In the genomic region with DNA sequence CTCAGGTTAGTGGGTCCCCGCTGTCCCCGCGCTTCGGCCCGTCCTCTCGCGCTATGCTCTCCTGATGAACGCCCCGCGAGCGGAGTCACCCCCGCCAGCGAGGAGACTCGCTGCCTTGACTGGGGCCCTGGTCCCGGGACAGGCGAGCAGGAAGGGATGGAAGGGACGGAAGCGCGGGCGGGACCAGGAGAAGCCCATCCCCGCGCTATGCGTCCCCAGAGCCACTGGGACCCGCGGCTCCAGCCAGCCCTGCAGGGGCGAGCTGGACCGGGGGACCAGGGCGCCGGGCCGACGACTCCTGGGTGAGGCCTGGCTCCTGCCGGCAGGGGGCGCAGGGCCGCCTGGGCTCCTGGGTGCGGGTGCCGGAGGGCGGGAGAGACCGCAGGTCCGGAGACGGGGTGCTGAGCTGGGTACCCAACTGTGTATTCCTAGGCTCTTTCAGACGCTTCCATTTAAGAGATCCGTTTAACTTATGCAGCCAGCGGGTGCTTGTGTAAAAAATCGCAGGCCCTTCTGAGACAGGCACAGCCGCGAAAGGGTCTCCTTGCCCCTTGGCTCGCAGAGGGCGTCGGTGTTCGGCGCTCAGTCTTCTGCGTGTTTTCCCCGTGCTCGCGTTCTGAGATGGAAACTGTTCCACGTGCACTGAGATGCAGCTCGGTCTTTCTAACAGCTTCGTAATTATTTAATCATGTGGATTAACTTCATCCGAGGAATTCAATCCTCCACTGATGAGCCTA, we compare ENCODE assay signal across 8 cellular contexts. TPM values are rescaled to one million over a fixed set of nuclear protein-coding genes. Genes with fewer than 3 reads are reported as not detected.
A peak's percentile ranks its signal among the peaks of the same experiment; 100 is the strongest.
DNase-seq lines count a peak whose midpoint lies in the region; ATAC-seq, FAIRE-seq and TF ChIP-seq lines count a peak whose summit lies in the region.

No MANE protein-coding gene starts in this region.

- peak; percentile 15 to 26; a peak in 2 of 5 replicates for TF ChIP-seq RAD21 in A549 (conservative IDR thresholded peaks at IDR 0.05 in 1 of 2, IDR thresholded peaks at IDR 0.05 in 1 of 2)

- peaks cover 3% of the 10 kb centered on the region; the same call in 2 of the 3 replicates for H3K9me3 ChIP-seq in A549
- H3K9me3 ChIP-seq in mononuclear cell (ENCODE audit: low read depth, low read length) = no peaks in the 10 kb centered on the region

- no peak for FAIRE-seq in A549 (lab: Jason Lieb, UNC)

- no peak for TF ChIP-seq POLR2A in A549 (IDR thresholded peaks at IDR 0.05; ENCODE audit: low read length)

- no peaks in the 10 kb centered on the region for H3K27me3 ChIP-seq in mononuclear cell (ENCODE audit: insufficient read depth, low read length)

- POLR2A ChIA-PET in A549 (lab: Yijun Ruan, JAX) = no interaction called here

- no peak for TF ChIP-seq EP300 in A549 (IDR thresholded peaks at IDR 0.05)

- H3K4me2 ChIP-seq in A549 = peak overlapping the region; percentile 82

- peak overlapping the region; percentile 72 to 87 for H3K27ac ChIP-seq in A549

- H3K4me1 ChIP-seq in A549 (peaks cover 16% of the 10 kb centered on the region; the same call in 2 of the 3 replicates), mononuclear cell (ENCODE audit: insufficient read depth, low read length) (peaks cover 38% of the 10 kb centered on the region)

- peak; percentile 90 for TF ChIP-seq CTCF in A549 (IDR thresholded peaks at IDR 0.05)
- TF ChIP-seq CTCF in epithelial cell of esophagus (IDR thresholded peaks at IDR 0.05; ENCODE audit: insufficient read depth, low read depth, low read length, missing control alignments) = peak; percentile 59

- peak; percentile 79 to 82 for DNase-seq in A549 (ENCODE audit: low read depth in 1 of 2, low spot score in 1 of 2)
- peak; percentile 62 for DNase-seq in NCI-H748 (lab: John Stamatoyannopoulos, UW; ENCODE audit: unreplicated experiment)
- peak; percentile 71 for DNase-seq in activated T-cell treated with anti-CD3 and anti-CD28 coated beads for 4 hours
- DNase-seq in epithelial cell of esophagus (ENCODE audit: low read depth) = peak; percentile 70
- peak; percentile 53 to 59 for DNase-seq in stimulated activated CD8-positive, alpha-beta memory T cell treated with anti-CD3 and anti-CD28 coated beads, Interleukin-2, amount 100 ng/mL, for 1 hour (ENCODE audit: low read depth in 2 of 2)

- CTCF ChIA-PET in A549 (lab: Yijun Ruan, JAX) = interaction anchor here (0.6 to 4.4 kb wide), 18 partner anchors 9 to 1182 kb away, joined by 3 to 73 read pairs (median 4); partner anchors contain the start of gene CDH26

- ATAC-seq in A549 (peak; percentile 98 to 99), GM18511 (IDR thresholded peaks at IDR 0.05; ENCODE audit: unreplicated experiment) (peak; percentile 96), HG03045 (IDR thresholded peaks at IDR 0.05; ENCODE audit: unreplicated experiment) (peak; percentile 92)

- WGBS in A549 (ENCODE audit: missing lambda C conversion rate) = 12% methylated on average over 31 of the region's 59 CpGs

- H3K4me3 ChIP-seq in A549 (peak overlapping the region; percentile 66), epithelial cell of esophagus (ENCODE audit: low read length) (peak overlapping the region; percentile 51), mononuclear cell (ENCODE audit: low read length) (peak overlapping the region; percentile 56)

TF ChIP-seq in A549, 52 proteins besides CTCF, POLR2A, EP300 and RAD21 (continues in another document):
- TF ChIP-seq POLR2AphosphoS2 (conservative IDR thresholded peaks at IDR 0.05; ENCODE audit: low read length) = no peak
- TF ChIP-seq, protein P1, sequence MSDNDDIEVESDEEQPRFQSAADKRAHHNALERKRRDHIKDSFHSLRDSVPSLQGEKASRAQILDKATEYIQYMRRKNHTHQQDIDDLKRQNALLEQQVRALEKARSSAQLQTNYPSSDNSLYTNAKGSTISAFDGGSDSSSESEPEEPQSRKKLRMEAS (IDR thresholded peaks at IDR 0.05) = peak; percentile 27
- no peak for TF ChIP-seq FOSL2 (IDR thresholded peaks at IDR 0.05)
- no peak for TF ChIP-seq FOSL2 (CRISPR knock-in tag; IDR thresholded peaks at IDR 0.05)
- TF ChIP-seq NFE2L2 (conservative IDR thresholded peaks at IDR 0.05; ENCODE audit: low read length) = no peak
- TF ChIP-seq JUNB (IDR thresholded peaks at IDR 0.05) = no peak
- peak; percentile 31; the same call in 1 of the 3 replicates for TF ChIP-seq SMC3 (IDR thresholded peaks at IDR 0.05)
- peak; percentile 42; the same call in 1 of the 2 replicates for TF ChIP-seq REST (IDR thresholded peaks at IDR 0.05)
- TF ChIP-seq, protein P2, sequence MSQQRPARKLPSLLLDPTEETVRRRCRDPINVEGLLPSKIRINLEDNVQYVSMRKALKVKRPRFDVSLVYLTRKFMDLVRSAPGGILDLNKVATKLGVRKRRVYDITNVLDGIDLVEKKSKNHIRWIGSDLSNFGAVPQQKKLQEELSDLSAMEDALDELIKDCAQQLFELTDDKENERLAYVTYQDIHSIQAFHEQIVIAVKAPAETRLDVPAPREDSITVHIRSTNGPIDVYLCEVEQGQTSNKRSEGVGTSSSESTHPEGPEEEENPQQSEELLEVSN (IDR thresholded peaks at IDR 0.05; ENCODE audit: borderline replicate concordance, low read depth) = peak; percentile 78
- no peak for TF ChIP-seq ESRRA (IDR thresholded peaks at IDR 0.05; ENCODE audit: borderline replicate concordance, low read length)
- no peak for TF ChIP-seq HOXA7 (CRISPR knock-in tag; IDR thresholded peaks at IDR 0.05)
- no peak for TF ChIP-seq USF2 (IDR thresholded peaks at IDR 0.05)

RNA-seq across cellular contexts. Expression of gene SYCP2, which starts 0.6 kb away (rescaled TPM):
- polyA plus RNA-seq in A549 (2011; rRNA removed) (1.3 and 2.1 TPM in 2 replicates), A549 (2017; fragmentation: RNase III; extraction: RNeasy Plus Mini Kit Qiagen cat#74134 plus additional on column Dnase treatment) (0.50 to 0.84 TPM (median 0.52 TPM) in 3 replicates)
- polyA plus RNA-seq in A549 (2012; cell fraction: cytosol; rRNA removed) = 0.18 and 0.20 TPM in 2 replicates
- 0.27 and 0.31 TPM in 2 replicates for polyA plus RNA-seq in A549 (2012; cell fraction: nucleus; rRNA removed)
- 1.4 TPM in 1 of 2 replicates, not detected in the other for polyA minus RNA-seq in A549 (2011; rRNA and poly(A)+ RNA removed)
- 1.8 TPM for total RNA-seq in mononuclear cell

RNA-seq across cellular contexts. Expression of gene PPP1R3D, which starts 6.1 kb away (rescaled TPM):
- 2.6 and 2.7 TPM in 2 replicates for polyA plus RNA-seq in A549 (2011; rRNA removed)
- polyA plus RNA-seq in A549 (2012; cell fraction: cytosol; rRNA removed) = 0.74 and 1.2 TPM in 2 replicates
- polyA plus RNA-seq in A549 (2012; cell fraction: nucleus; rRNA removed) = 1.1 and 1.7 TPM in 2 replicates
- polyA plus RNA-seq in A549 (2017; fragmentation: RNase III; extraction: RNeasy Plus Mini Kit Qiagen cat#74134 plus additional on column Dnase treatment) = 2.6 to 3.9 TPM (median 3.2 TPM) in 3 replicates
- polyA minus RNA-seq in A549 (2011; rRNA and poly(A)+ RNA removed) = 1.8 and 2.4 TPM in 2 replicates
- total RNA-seq in mononuclear cell = 6.7 TPM

RNA-seq across cellular contexts. Expression of gene FAM217B, which starts 6.2 kb away (rescaled TPM):
- polyA plus RNA-seq in A549 (2011; rRNA removed) (11.6 and 12.3 TPM in 2 replicates), A549 (2017; fragmentation: RNase III; extraction: RNeasy Plus Mini Kit Qiagen cat#74134 plus additional on column Dnase treatment) (6.1 to 6.3 TPM (median 6.2 TPM) in 3 replicates)
- 2.6 and 3.0 TPM in 2 replicates for polyA plus RNA-seq in A549 (2012; cell fraction: cytosol; rRNA removed)
- polyA plus RNA-seq in A549 (2012; cell fraction: nucleus; rRNA removed) = 1.6 and 1.8 TPM in 2 replicates
- 5.5 and 7.2 TPM in 2 replicates for polyA minus RNA-seq in A549 (2011; rRNA and poly(A)+ RNA removed)
- 8.3 TPM for total RNA-seq in mononuclear cell

RNA-seq across cellular contexts. Expression of gene CDH26, which starts 24.2 kb away (rescaled TPM):
- polyA plus RNA-seq in A549 (2011; rRNA removed) (0.33 and 0.57 TPM in 2 replicates), A549 (2017; fragmentation: RNase III; extraction: RNeasy Plus Mini Kit Qiagen cat#74134 plus additional on column Dnase treatment) (0.16 to 0.28 TPM (median 0.27 TPM) in 3 replicates)
- polyA plus RNA-seq in A549 (2012; cell fraction: cytosol; rRNA removed) = 0.12 and 0.24 TPM in 2 replicates
- polyA plus RNA-seq in A549 (2012; cell fraction: nucleus; rRNA removed) = 0.55 and 0.67 TPM in 2 replicates
- polyA minus RNA-seq in A549 (2011; rRNA and poly(A)+ RNA removed) = 0.21 and 0.49 TPM in 2 replicates
- total RNA-seq in mononuclear cell = 0.73 TPM

Comparison
In these comparisons a context has a peak if more than half of its experiments do, and no peak if none do; other contexts are left out.
1. Peak in every context shown above with its lines: DNase-seq, ATAC-seq, H3K4me3 ChIP-seq and H3K27ac ChIP-seq.